19 cellular contexts compared by ENCODE assay signal in the genomic region with DNA sequence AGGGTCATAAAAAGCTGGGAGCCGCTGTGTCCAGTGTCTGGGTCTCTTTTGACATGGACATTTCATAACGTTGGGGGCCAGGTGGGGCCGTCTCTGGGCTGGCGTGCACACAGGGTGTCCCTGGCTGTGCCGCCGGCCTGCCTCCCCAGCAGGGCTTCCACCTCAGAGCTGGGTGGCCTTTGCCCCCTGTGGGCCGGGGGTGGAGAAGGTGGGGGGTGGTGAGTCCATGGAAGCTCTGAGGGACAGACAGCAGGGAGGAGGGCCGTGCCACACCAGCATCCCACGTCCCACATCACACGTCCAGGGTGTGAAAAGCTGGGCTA. TPM values are rescaled to one million over a fixed set of nuclear protein-coding genes. Genes with fewer than 3 reads are reported as not detected.
DNase-seq lines count a peak whose midpoint lies in the region; ATAC-seq and TF ChIP-seq lines count a peak whose summit lies in the region.
"Had no signal": no experiment of that assay in that cellular context is flagged by ENCODE, and none has a peak within 500 bp of the region (broad histone marks: within the 10 kb centered on the region; RNA-seq: fewer than 3 reads in every experiment).

No MANE protein-coding gene starts in this region.

- no peak overlapping the region for H4K91ac ChIP-seq in IMR-90 (ENCODE audit: insufficient read depth, low read depth, low read length)

- no peak overlapping the region for H3K14ac ChIP-seq in IMR-90 (replicated peaks; ENCODE audit: low read depth, low read length)

- no peak overlapping the region for H2BK15ac ChIP-seq in IMR-90 (ENCODE audit: low read depth, low read length)

- no peak overlapping the region for H4K8ac ChIP-seq in IMR-90 (ENCODE audit: low read depth in 2 of 2, low read length in 2 of 2)

- no peaks in the 10 kb centered on the region for H3K36me3 Mint-ChIP-seq in endodermal cell (ENCODE audit: low read depth)

- intact Hi-C loops in IMR-90 (cut with micrococcal nuclease), result no loop called here
- intact Hi-C loops in spleen (cut with DNase I; ENCODE audit: low total_unique reads), result no loop called here

- no peak overlapping the region for H3K4me2 ChIP-seq in IMR-90 (ENCODE audit: low read depth, low read length)

- H3K9me3 ChIP-seq in cardiac muscle cell (ENCODE audit: low read depth) (no peaks in the 10 kb centered on the region), right atrium auricular region (no peaks in the 10 kb centered on the region), IMR-90 (ENCODE audit: control insufficient read depth, insufficient read depth, low read length) (no peaks in the 10 kb centered on the region), endodermal cell (ENCODE audit: control insufficient read depth, low read length) (no peaks in the 10 kb centered on the region), spleen (no peaks in the 10 kb centered on the region)
- H3K9me3 ChIP-seq: esophagus muscularis mucosa, HAP-1, left lung, tibial artery had no signal

- no peaks in the 10 kb centered on the region for H3K9me1 ChIP-seq in IMR-90 (ENCODE audit: insufficient read depth, low read length)

- no peaks in the 10 kb centered on the region for H3K9me3 Mint-ChIP-seq in endodermal cell

- H3K27ac ChIP-seq in cardiac muscle cell (peak overlapping the region; percentile 6), right atrium auricular region (no peak overlapping the region), IMR-90 (ENCODE audit: insufficient read depth, low read length) (no peak overlapping the region), endodermal cell (ENCODE audit: low read depth, low read length) (no peak overlapping the region), spleen (peak overlapping the region in 1 of 8 donors; percentile 76)
- H3K27ac ChIP-seq: esophagus muscularis mucosa, HL-60, tibial artery had no signal

- H4K20me1 ChIP-seq in IMR-90 (ENCODE audit: insufficient read depth, low read length), result peaks cover 7% of the 10 kb centered on the region; the same call in 1 of the 2 replicates

- H3K18ac ChIP-seq in IMR-90 (ENCODE audit: low read depth, low read length), result no peak overlapping the region

- H3K23ac ChIP-seq in IMR-90 (ENCODE audit: low read depth, low read length), result no peak overlapping the region

- no peak overlapping the region for H2BK20ac ChIP-seq in IMR-90 (ENCODE audit: low read depth, low read length)

- WGBS in IMR-90 (ENCODE audit: extremely low coverage in 2 of 2, insufficient read length in 1 of 2), 2 experiments, result 83% methylated on average over 1 of the region's 10 CpGs; no CpG with 5 or more reads in 1 of the 2 experiments
- WGBS in endodermal cell (ENCODE audit: insufficient coverage in 1 of 2, insufficient read length in 1 of 2), 2 experiments, result 68 to 76% methylated on average over 4 to 10 of the region's 10 CpGs
- WGBS in spleen, 5 donors, result 73 to 80% (median 74%) methylated on average over 3 to 10 of the region's 10 CpGs

- H3K56ac ChIP-seq in IMR-90 (ENCODE audit: extremely low read depth, insufficient read depth, low read length), result no peak overlapping the region

- H3K9ac ChIP-seq in IMR-90 (ENCODE audit: low read depth, low read length), result no peak overlapping the region
- H3K9ac ChIP-seq in endodermal cell (ENCODE audit: extremely low read depth, low read length, poor library complexity, severe bottlenecking), result no peak overlapping the region

- CTCF ChIA-PET in IMR-90 (lab: Yijun Ruan, JAX), result interaction anchor here (0.7 kb wide), 1 partner anchor 1246 kb away, joined by 3 read pairs; no protein-coding TSS in a partner anchor
- CTCF ChIA-PET in HEK293T (lab: Yijun Ruan, JAX), result no interaction called here

- H3K4me1 Mint-ChIP-seq in endodermal cell, result peaks cover 10% of the 10 kb centered on the region

- BruUV-seq in IMR-90 (replicated peaks; lab: Mats Ljungman, UMichigan), result no TSS peak

- H4K5ac ChIP-seq in IMR-90 (ENCODE audit: low read depth, low read length), result no peak overlapping the region

- no peaks in the 10 kb centered on the region for H3K79me1 ChIP-seq in IMR-90 (ENCODE audit: low read depth in 1 of 2, low read length in 2 of 2)

- H3K4me1 ChIP-seq in cardiac muscle cell (ENCODE audit: low read depth), result peaks cover 13% of the 10 kb centered on the region
- peaks cover 0 to 40% of the 10 kb centered on the region in 2 donors for H3K4me1 ChIP-seq in right atrium auricular region
- H3K4me1 ChIP-seq in IMR-90 (ENCODE audit: control insufficient read depth, insufficient read depth, low read length), result peaks cover 7% of the 10 kb centered on the region; the same call in 1 of the 2 replicates
- H3K4me1 ChIP-seq in endodermal cell (ENCODE audit: control insufficient read depth, insufficient read depth, low read length), result no peaks in the 10 kb centered on the region
- H3K4me1 ChIP-seq in spleen, result peaks cover 16 to 69% (median 54%) of the 10 kb centered on the region in 6 donors

- H2BK5ac ChIP-seq in IMR-90 (ENCODE audit: low read depth, low read length, poor library complexity, severe bottlenecking), result no peak overlapping the region

- no peak overlapping the region for H2AFZ ChIP-seq in IMR-90 (replicated peaks; ENCODE audit: low read length, poor library complexity)

- no peak for TF ChIP-seq RAD21 in IMR-90 (IDR thresholded peaks at IDR 0.05; ENCODE audit: low read length)

- ATAC-seq in IMR-90 (ENCODE audit: low read depth), result no peak

- no peak for TF ChIP-seq CTCF in cardiac muscle cell (IDR thresholded peaks at IDR 0.05; ENCODE audit: low read depth, low read length)
- TF ChIP-seq CTCF in right atrium auricular region (IDR thresholded peaks at IDR 0.05), result no peak
- TF ChIP-seq CTCF in IMR-90 (conservative IDR thresholded peaks at IDR 0.05; ENCODE audit: low read depth, low read length), result no peak
- TF ChIP-seq CTCF in endodermal cell (conservative IDR thresholded peaks at IDR 0.05), result no peak
- TF ChIP-seq CTCF in spleen (IDR thresholded peaks at IDR 0.05 in 8 of 11, conservative IDR thresholded peaks at IDR 0.05 in 3 of 11), result no peak

- DNase-seq in cardiac muscle cell (ENCODE audit: low read depth in 1 of 2, low spot score in 1 of 2) (no peak), right atrium auricular region (ENCODE audit: low spot score) (no peak), IMR-90 (no peak), endodermal cell (no peak), spleen (peak; percentile 79), HEK293T (ENCODE audit: extremely low spot score) (no peak), superior temporal gyrus (ENCODE audit: extremely low spot score) (no peak), NCI-H82 treated with DMSO at 0.1 percent for 48 hours (lab: John Stamatoyannopoulos, UW; ENCODE audit: unreplicated experiment) (no peak)
- DNase-seq: activated CD8-positive, alpha-beta memory T cell treated with anti-CD3 and anti-CD28 coated beads, Interleukin-2, amount 10 ng/mL, durations not matched to agents 7 days and 5 days; effector CD4-positive, alpha-beta T cell; KBM-7; left lung; NCI-H2227 treated with DMSO at 0.1 percent for 48 hours; stimulated activated naive CD4-positive, alpha-beta T cell; tibial artery had no signal

- H3K27me3 ChIP-seq in cardiac muscle cell (peaks cover 10% of the 10 kb centered on the region), right atrium auricular region (no peaks in the 10 kb centered on the region), IMR-90 (ENCODE audit: control insufficient read depth, insufficient read depth, low read length) (peaks cover 40% of the 10 kb centered on the region), endodermal cell (ENCODE audit: control insufficient read depth, insufficient read depth, low read length, poor library complexity, severe bottlenecking) (peaks cover 35% of the 10 kb centered on the region), spleen (replicated peaks in 1 of 7) (peaks cover 0 to 57% (median 9%) of the 10 kb centered on the region in 7 donors)

- in situ Hi-C loops in IMR-90 (cut with MboI; ENCODE audit: low sequenced_read_pairs), result no loop called here

- H3K36me3 ChIP-seq in cardiac muscle cell (no peaks in the 10 kb centered on the region), right atrium auricular region (no peaks in the 10 kb centered on the region), IMR-90 (ENCODE audit: control insufficient read depth, insufficient read depth, low read length) (no peaks in the 10 kb centered on the region), endodermal cell (ENCODE audit: control insufficient read depth, insufficient read depth, low read length) (no peaks in the 10 kb centered on the region), spleen (no peaks in the 10 kb centered on the region)
- H3K36me3 ChIP-seq: esophagus muscularis mucosa, HAP-1, left lung, tibial artery had no signal

- dilution Hi-C loops in IMR-90 (cut with HindIII; ENCODE audit: low sequenced_read_pairs, unreplicated experiment), result no loop called here

- no peak for TF ChIP-seq POLR2A in IMR-90 (IDR thresholded peaks at IDR 0.05; ENCODE audit: low read depth, low read length)
- TF ChIP-seq POLR2A in spleen (IDR thresholded peaks at IDR 0.05), result no peak

- H2BK120ac ChIP-seq in IMR-90 (ENCODE audit: low read depth, low read length), result no peak overlapping the region

- H3K27ac Mint-ChIP-seq in endodermal cell, result no peak overlapping the region
- H3K27ac Mint-ChIP-seq: activated CD8-positive, alpha-beta memory T cell treated with anti-CD3 and anti-CD28 coated beads, Interleukin-2, amount 10 ng/mL, durations not matched to agents 7 days and 5 days had no signal

- POLR2A ChIA-PET in IMR-90 (lab: Charles Lee; ENCODE audit: unreplicated experiment) (no interaction called here), HEK293T (lab: Yijun Ruan, JAX) (interaction anchor here (1.0 to 1.9 kb wide), 2 partner anchors 18 to 20 kb away, joined by 4 to 7 read pairs; no protein-coding TSS in a partner anchor)

- H2AK5ac ChIP-seq in IMR-90 (ENCODE audit: low read depth, low read length), result no peak overlapping the region

- no peak overlapping the region for H3K4ac ChIP-seq in IMR-90 (ENCODE audit: low read depth, low read length)

- peaks cover 40% of the 10 kb centered on the region for H3K27me3 Mint-ChIP-seq in endodermal cell (ENCODE audit: insufficient read depth)

- peak overlapping the region; percentile 57 for H2AK9ac ChIP-seq in IMR-90 (replicated peaks; ENCODE audit: low read depth, low read length, poor library complexity)

- H3K4me3 Mint-ChIP-seq in endodermal cell, result peak overlapping the region; percentile 57

- H3K4me3 ChIP-seq in cardiac muscle cell (no peak overlapping the region), right atrium auricular region (no peak overlapping the region), IMR-90 (ENCODE audit: insufficient read depth, low read depth, low read length) (no peak overlapping the region), endodermal cell (ENCODE audit: low read length) (no peak overlapping the region), spleen (no peak overlapping the region)

RNA-seq across cellular contexts. Expression of gene SNAI3, which starts 0.9 kb away (rescaled TPM):
- total RNA-seq in cardiac muscle cell (1.6 and 2.9 TPM in 2 replicates), right atrium auricular region (1 to 10 TPM; 1.0 to 1.6 TPM), IMR-90 (2012; rRNA removed) (not detected in 2 replicates), endodermal cell (1 to 10 TPM in 1 of 2 donors, under 1 TPM in 1; 0.77 to 2.1 TPM), spleen (1 to 10 TPM; 4.8 to 7.6 (median 6.0) TPM)
- polyA plus RNA-seq in cardiac muscle cell (3.7 and 4.5 TPM in 2 replicates), IMR-90 (2012; rRNA removed) (0.21 and 0.34 TPM in 2 replicates), spleen (1 to 10 TPM; 5.6 to 7.8 (median 7.1) TPM)
- 0.19 and 0.21 TPM in 2 replicates for polyA plus RNA-seq in IMR-90 (2012; cell fraction: cytosol; rRNA removed)
- 0.11 and 0.23 TPM in 2 replicates for polyA plus RNA-seq in IMR-90 (2012; cell fraction: nucleus; rRNA removed; ENCODE audit: low replicate concordance)
- 0.75 TPM for polyA plus RNA-seq in endodermal cell (2013, experiment 1 of 2)
- 0.46 TPM for polyA plus RNA-seq in endodermal cell (2013, experiment 2 of 2)
- total RNA-seq: SK-MEL-5 had no signal

RNA-seq across cellular contexts. Expression of gene RNF166, which starts 19.0 kb away (rescaled TPM):
- total RNA-seq in cardiac muscle cell (30.0 and 33.5 TPM in 2 replicates), right atrium auricular region (10 to 100 TPM; 16.9 to 19.4 TPM), IMR-90 (2012; rRNA removed) (6.9 and 8.1 TPM in 2 replicates), endodermal cell (10 to 100 TPM; 24.2 to 27.2 TPM), spleen (100 to 1,000 TPM in 3 of 7 donors, 10 to 100 TPM in 4; 63.7 to 135 (median 99.1) TPM)
- polyA plus RNA-seq in cardiac muscle cell (23.2 and 34.2 TPM in 2 replicates), IMR-90 (2012; rRNA removed) (17.4 and 24.1 TPM in 2 replicates), spleen (100 to 1,000 TPM in 1 of 3 donors, 10 to 100 TPM in 2; 55.7 to 132 (median 75.1) TPM)
- polyA plus RNA-seq in IMR-90 (2012; cell fraction: cytosol; rRNA removed), result 13.4 and 20.8 TPM in 2 replicates
- polyA plus RNA-seq in IMR-90 (2012; cell fraction: nucleus; rRNA removed; ENCODE audit: low replicate concordance), result 31.6 and 83.7 TPM in 2 replicates
- polyA plus RNA-seq in endodermal cell (2013, experiment 1 of 2), result 37.1 TPM
- polyA plus RNA-seq in endodermal cell (2013, experiment 2 of 2), result 29.8 TPM

RNA-seq across cellular contexts. Expression of gene CTU2, which starts 19.1 kb away (rescaled TPM):
- total RNA-seq in cardiac muscle cell (9.3 and 10.8 TPM in 2 replicates), right atrium auricular region (1 to 10 TPM; 7.1 to 8.2 TPM), IMR-90 (2012; rRNA removed) (12.8 and 12.9 TPM in 2 replicates), endodermal cell (10 to 100 TPM; 16.7 to 24.3 TPM), spleen (10 to 100 TPM in 4 of 7 donors, 1 to 10 TPM in 3; 7.2 to 28.2 (median 11.7) TPM)
- polyA plus RNA-seq in cardiac muscle cell (9.2 and 13.8 TPM in 2 replicates), IMR-90 (2012; rRNA removed) (18.4 and 23.4 TPM in 2 replicates), spleen (10 to 100 TPM; 16.6 to 24.5 (median 16.8) TPM)
- polyA plus RNA-seq in IMR-90 (2012; cell fraction: cytosol; rRNA removed), result 16.4 and 19.7 TPM in 2 replicates
- 25.5 and 154 TPM in 2 replicates for polyA plus RNA-seq in IMR-90 (2012; cell fraction: nucleus; rRNA removed; ENCODE audit: low replicate concordance)
- polyA plus RNA-seq in endodermal cell (2013, experiment 1 of 2), result 20.6 TPM
- polyA plus RNA-seq in endodermal cell (2013, experiment 2 of 2), result 14.3 TPM

RNA-seq across cellular contexts. Expression of gene MVD, which starts 24.3 kb away (rescaled TPM):
- 65.0 and 159 TPM in 2 replicates for total RNA-seq in cardiac muscle cell
- 88.4 and 192 TPM in 2 replicates for polyA plus RNA-seq in cardiac muscle cell
- total RNA-seq in right atrium auricular region, result 10 to 100 TPM; 21.5 to 23.1 TPM
- total RNA-seq in IMR-90 (2012; rRNA removed), result 17.2 and 18.3 TPM in 2 replicates
- polyA plus RNA-seq in IMR-90 (2012; rRNA removed), result 28.4 and 33.1 TPM in 2 replicates
- polyA plus RNA-seq in IMR-90 (2012; cell fraction: cytosol; rRNA removed), result 28.1 and 45.4 TPM in 2 replicates
- 63.8 and 197 TPM in 2 replicates for polyA plus RNA-seq in IMR-90 (2012; cell fraction: nucleus; rRNA removed; ENCODE audit: low replicate concordance)
- 10 to 100 TPM; 79.8 to 81.4 TPM for total RNA-seq in endodermal cell
- 111 TPM for polyA plus RNA-seq in endodermal cell (2013, experiment 1 of 2)
- polyA plus RNA-seq in endodermal cell (2013, experiment 2 of 2), result 106 TPM
- total RNA-seq in spleen, result 10 to 100 TPM; 24.1 to 49.3 (median 35.1) TPM
- 10 to 100 TPM; 35.1 to 74.9 (median 57.3) TPM for polyA plus RNA-seq in spleen

RNA-seq across cellular contexts. Expression of gene CYBA, which starts 36.4 kb away (rescaled TPM):
- total RNA-seq in cardiac muscle cell (174 and 218 TPM in 2 replicates), right atrium auricular region (100 to 1,000 TPM in 1 of 2 donors, 10 to 100 TPM in 1; 82.0 to 132 TPM), IMR-90 (2012; rRNA removed) (65.6 and 90.5 TPM in 2 replicates), endodermal cell (100 to 1,000 TPM; 188 to 220 TPM), spleen (100 to 1,000 TPM; 557 to 820 (median 628) TPM)
- polyA plus RNA-seq in cardiac muscle cell (233 and 237 TPM in 2 replicates), IMR-90 (2012; rRNA removed) (169 and 228 TPM in 2 replicates), spleen (100 to 1,000 TPM; 649 to 925 (median 917) TPM)
- 205 and 351 TPM in 2 replicates for polyA plus RNA-seq in IMR-90 (2012; cell fraction: cytosol; rRNA removed)
- 119 and 281 TPM in 2 replicates for polyA plus RNA-seq in IMR-90 (2012; cell fraction: nucleus; rRNA removed; ENCODE audit: low replicate concordance)
- 63.0 TPM for polyA plus RNA-seq in endodermal cell (2013, experiment 1 of 2)
- 54.6 TPM for polyA plus RNA-seq in endodermal cell (2013, experiment 2 of 2)
